7 cellular contexts compared by ENCODE assay signal in the genomic region with DNA sequence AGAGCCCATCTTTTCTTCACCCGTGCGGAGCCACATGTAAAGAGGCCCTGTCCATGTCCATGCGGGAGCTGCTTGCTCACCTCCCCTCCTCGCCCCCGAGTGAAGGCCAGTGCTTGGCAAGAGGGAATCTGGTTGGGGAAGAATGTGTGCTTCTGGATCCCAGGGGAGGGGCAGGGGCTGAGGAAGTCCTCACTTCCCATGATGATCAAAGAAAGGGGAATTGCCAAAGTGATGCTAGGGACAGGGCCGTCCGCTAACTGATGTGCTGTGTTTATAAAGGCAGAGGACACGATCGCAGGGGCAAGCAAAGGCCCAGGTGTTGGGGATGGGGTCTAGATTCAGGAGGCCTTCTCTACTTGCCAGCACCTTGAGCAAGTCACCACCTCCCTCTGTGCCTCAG.
"Had no signal": no experiment of that assay in that cellular context is flagged by ENCODE, and none has a peak within 500 bp of the region (broad histone marks: within the 10 kb centered on the region; RNA-seq: fewer than 3 reads in every experiment).

No MANE protein-coding gene starts in this region.

- FAIRE-seq: HTR-8/SVneo, K562 had no signal

- H3K9ac ChIP-seq: GM23248 had no signal

- H2AFZ ChIP-seq: GM23248 had no signal

- ATAC-seq: K562 had no signal

- H3K4me3 ChIP-seq: GM23248, K562 had no signal

- DNase-seq: GM23248, GOT3, H7, HCEC 1CT, IMR-90 had no signal

- H3K27ac ChIP-seq: GM23248 had no signal
